ENCODE assay signal across 9 cellular contexts in the genomic region with DNA sequence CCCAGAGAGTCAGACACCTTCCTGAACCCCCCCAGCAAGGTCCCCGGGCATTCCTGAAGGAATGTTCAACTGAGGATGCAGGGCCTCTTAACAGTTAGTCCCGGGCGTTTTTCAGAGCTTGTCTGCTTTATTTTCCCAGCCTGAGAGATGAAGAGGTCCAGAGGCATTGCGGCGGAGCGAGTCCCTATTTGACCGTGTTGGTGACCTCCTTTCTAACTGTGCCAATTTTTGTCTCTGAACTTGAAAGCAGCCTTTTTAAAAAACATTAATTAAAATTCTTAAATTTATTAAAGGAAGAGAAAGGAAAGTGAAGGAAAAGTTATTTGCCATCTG. TPM values are rescaled to one million over a fixed set of nuclear protein-coding genes. Genes with fewer than 3 reads are reported as not detected.
DNase-seq lines count a peak whose midpoint lies in the region; ATAC-seq, FAIRE-seq and TF ChIP-seq lines count a peak whose summit lies in the region.
"Had no signal": no experiment of that assay in that cellular context is flagged by ENCODE, and none has a peak within 500 bp of the region (broad histone marks: within the 10 kb centered on the region; RNA-seq: fewer than 3 reads in every experiment).

No MANE protein-coding gene starts in this region.

- ATAC-seq in GM18502 (IDR thresholded peaks at IDR 0.05; ENCODE audit: poor library complexity, unreplicated experiment) (peak; percentile 2), HG03460 (IDR thresholded peaks at IDR 0.05; ENCODE audit: unreplicated experiment) (peak; percentile 0), body of pancreas (no peak), GM18868 (IDR thresholded peaks at IDR 0.05; ENCODE audit: unreplicated experiment) (no peak)

- TF ChIP-seq POLR2A in body of pancreas (IDR thresholded peaks at IDR 0.05) (no peak), lower leg skin (IDR thresholded peaks at IDR 0.05) (no peak)

- TF ChIP-seq CTCF in body of pancreas (IDR thresholded peaks at IDR 0.05), result no peak
- TF ChIP-seq CTCF in lower leg skin (IDR thresholded peaks at IDR 0.05), result no peak

- H3K4me3 ChIP-seq in body of pancreas (peak overlapping the region in 1 of 2 donors; percentile 19), lower leg skin (ENCODE audit: low read depth, poor library complexity, severe bottlenecking) (peak overlapping the region; percentile 6), urinary bladder (ENCODE audit: low read depth, low read length) (peak overlapping the region; percentile 69)

- WGBS in body of pancreas, 2 donors, result 11 to 12% methylated on average over 7 of the region's 7 CpGs
- 26 to 29% methylated on average over 7 of the region's 7 CpGs for whole genome bisulfite sequencing in lower leg skin, 2 donors
- 12% methylated on average over 7 of the region's 7 CpGs for WGBS in urinary bladder

- peaks cover 26% of the 10 kb centered on the region for H3K4me1 ChIP-seq in body of pancreas
- H3K4me1 ChIP-seq in urinary bladder (ENCODE audit: insufficient read depth), result no peaks in the 10 kb centered on the region

- H3K36me3 ChIP-seq in body of pancreas (replicated peaks in 1 of 2; ENCODE audit: insufficient read depth in 1 of 2, low read depth in 2 of 2) (no peaks in the 10 kb centered on the region), urinary bladder (ENCODE audit: insufficient read depth) (peaks cover under 1% of the 10 kb centered on the region)

- H3K9me3 ChIP-seq in body of pancreas, result no peaks in the 10 kb centered on the region

- H3K27ac ChIP-seq in body of pancreas (peak overlapping the region in 3 of 4 donors; percentile 88 to 96 (median 93)), urinary bladder (ENCODE audit: low read depth) (peak overlapping the region; percentile 73)

- no peak for FAIRE-seq in frontal cortex (lab: Jason Lieb, UNC)
- FAIRE-seq: TTC549 had no signal

- no peaks in the 10 kb centered on the region for H3K27me3 ChIP-seq in body of pancreas

- peak in 1 of 4 donors; percentile 8 for DNase-seq in body of pancreas
- no peak for DNase-seq in lower leg skin (ENCODE audit: low spot score in 2 of 2)
- no peak for DNase-seq in frontal cortex (ENCODE audit: low spot score in 2 of 2)
- no peak for DNase-seq in SKM-1 (lab: John Stamatoyannopoulos, UW; ENCODE audit: unreplicated experiment)

- intact Hi-C loops in body of pancreas (cut with DNase I) (no loop called here), lower leg skin (cut with DNase I; ENCODE audit: low total_unique reads) (no loop called here)

RNA-seq across cellular contexts. Expression of a gene that starts 0.4 kb away (rescaled TPM):
- total RNA-seq in body of pancreas (10 to 100 TPM; 35.8 to 41.9 TPM), lower leg skin (10 to 100 TPM; 27.8 to 52.3 (median 47.8) TPM), urinary bladder (175 TPM), frontal cortex (52.2 TPM)
- polyA plus RNA-seq in urinary bladder, result 13.4 TPM

Comparison
In these comparisons a context has a peak if more than half of its experiments do, and no peak if none do; other contexts are left out.
1. ATAC-seq: peak in GM18502 (single experiment) and HG03460 (single experiment); none in body of pancreas (single experiment) and GM18868 (single experiment).